8 cellular contexts compared by ENCODE assay signal in the genomic region with DNA sequence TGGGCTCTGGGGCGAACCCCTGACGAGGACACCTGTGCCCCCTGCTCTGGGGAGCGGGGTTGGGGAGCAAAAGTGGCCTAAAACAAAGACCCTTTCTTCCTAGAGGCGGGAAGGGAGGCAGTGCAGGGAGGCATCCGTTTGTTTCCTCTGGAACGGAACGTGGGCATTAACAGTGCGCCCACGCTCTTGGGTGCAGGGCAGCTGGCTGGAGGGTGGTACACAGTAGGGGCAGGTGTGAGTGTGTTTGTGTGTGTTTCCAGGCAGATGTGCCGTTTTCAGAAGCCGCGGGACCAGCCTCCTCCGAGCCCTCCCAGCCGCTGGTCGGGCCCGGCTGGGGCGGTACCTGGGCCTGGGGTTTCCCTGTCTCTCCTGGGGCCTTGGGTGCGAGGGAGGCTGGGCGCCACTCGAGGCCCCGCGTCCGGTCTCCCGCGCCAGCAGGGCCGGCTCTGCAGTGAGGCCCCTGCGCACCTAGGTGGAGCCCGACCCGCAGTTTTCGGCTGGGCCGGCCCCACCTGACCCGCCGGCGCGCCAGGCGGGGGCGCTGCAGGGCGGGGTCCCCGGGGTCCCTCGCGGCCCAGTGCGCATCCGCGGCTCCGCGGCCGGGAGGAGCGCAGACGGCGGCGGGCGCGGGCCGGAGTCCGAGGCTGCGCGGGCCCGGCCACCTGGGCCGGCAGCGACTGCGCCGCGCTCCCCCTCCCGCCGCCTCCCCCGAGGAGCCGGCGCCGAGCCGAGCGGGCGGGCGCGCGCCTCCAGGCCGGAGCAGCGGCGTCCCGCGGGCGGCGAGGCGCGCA.
DNase-seq lines count a peak whose midpoint lies in the region; ATAC-seq, FAIRE-seq and TF ChIP-seq lines count a peak whose summit lies in the region.

No MANE protein-coding gene starts in this region.

- peak; percentile 28 for ATAC-seq in foreskin keratinocyte
- peak; percentile 83 to 94 (median 88) for ATAC-seq in pancreas
- ATAC-seq in GM21786 (IDR thresholded peaks at IDR 0.05; ENCODE audit: unreplicated experiment) = no peak

- H3K36me3 ChIP-seq in pancreas = no peaks in the 10 kb centered on the region
- no peaks in the 10 kb centered on the region for H3K36me3 ChIP-seq in BE2C

- H3K4me3 ChIP-seq in pancreas (peak overlapping the region in 1 of 4 donors; percentile 29), BE2C (ENCODE audit: low read depth, low read length) (no peak overlapping the region)

- no peaks in the 10 kb centered on the region for H3K9me3 ChIP-seq in pancreas
- peaks cover 4% of the 10 kb centered on the region; the same call in 1 of the 2 replicates for H3K9me3 ChIP-seq in BE2C

- peak; percentile 3 for DNase-seq in activated T-cell treated with anti-CD3 and anti-CD28 coated beads for 24 hours (ENCODE audit: low read depth)
- no peak for DNase-seq in activated T-cell treated with anti-CD3 and anti-CD28 coated beads, Interleukin-2, amount 50 U/mL, for 1 hour
- peak; percentile 89 for DNase-seq in RPMI8226
- DNase-seq in foreskin keratinocyte = no peak
- peak; percentile 58 to 79 (median 67) for DNase-seq in pancreas
- no peak for DNase-seq in BE2C
- no peak for DNase-seq in SHP77 treated with DMSO at 0.1 percent for 48 hours (lab: John Stamatoyannopoulos, UW)

- peak; percentile 54 for TF ChIP-seq CTCF in foreskin keratinocyte (conservative IDR thresholded peaks at IDR 0.05)
- peak in 3 of 4 donors; percentile 20 to 41 (median 27) for TF ChIP-seq CTCF in pancreas (IDR thresholded peaks at IDR 0.05)
- TF ChIP-seq CTCF in BE2C (IDR thresholded peaks at IDR 0.05; ENCODE audit: low read depth, low read length) = no peak

- H3K4me1 ChIP-seq in foreskin keratinocyte (no peaks in the 10 kb centered on the region), pancreas (no peaks in the 10 kb centered on the region), BE2C (no peaks in the 10 kb centered on the region)

- intact Hi-C loops in pancreas (cut with DNase I) = loop anchor here in 1 of 3 donors (5.0 kb wide), 1 partner anchor 732 kb away; no protein-coding TSS in a partner anchor

- H3K27ac ChIP-seq in foreskin keratinocyte (no peak overlapping the region), pancreas (no peak overlapping the region)

- H3K27me3 ChIP-seq in foreskin keratinocyte (peaks cover 23% of the 10 kb centered on the region), pancreas (peaks cover 0 to 6% (median 0%) of the 10 kb centered on the region in 4 donors), BE2C (no peaks in the 10 kb centered on the region)

- 7 to 9% methylated on average over 59 to 84 of the region's 84 CpGs for WGBS in pancreas, 2 donors

- no peak for FAIRE-seq in pancreas (lab: Jason Lieb, UNC)

Comparison
In these comparisons a context has a peak if more than half of its experiments do, and no peak if none do; other contexts are left out.
1. DNase-seq: peak in activated T-cell treated with anti-CD3 and anti-CD28 coated beads for 24 hours (single experiment), RPMI8226 (single experiment) and pancreas (6 of 6); none in activated T-cell treated with anti-CD3 and anti-CD28 coated beads, Interleukin-2, amount 50 U/mL, for 1 hour (single experiment), foreskin keratinocyte (0 of 2), BE2C (single experiment) and SHP77 treated with DMSO at 0.1 percent for 48 hours (single experiment).